Comparison of ENCODE assay signal across 8 cellular contexts in genomic region chr6:44074383-44075136, GRCh38. TPM values are rescaled to one million over a fixed set of nuclear protein-coding genes. Genes with fewer than 3 reads are reported as not detected.
A peak's percentile ranks its signal among the peaks of the same experiment; 100 is the strongest.
DNase-seq lines count a peak whose midpoint lies in the region; ATAC-seq, FAIRE-seq and TF ChIP-seq lines count a peak whose summit lies in the region.

No MANE protein-coding gene starts in this region.

- no peaks in the 10 kb centered on the region for H3K9me3 ChIP-seq in mucosa of rectum (ENCODE audit: control insufficient read depth in 2 of 2, low read length in 2 of 2)

- TF ChIP-seq POLR2A in GM12891 (IDR thresholded peaks at IDR 0.05; ENCODE audit: low read depth, low read length) = no peak

- peaks cover 24 to 52% of the 10 kb centered on the region in 2 donors for H3K4me1 ChIP-seq in mucosa of rectum (ENCODE audit: control insufficient read depth in 2 of 2, insufficient read depth in 2 of 2, low read length in 2 of 2)

- no peaks in the 10 kb centered on the region for H3K36me3 ChIP-seq in mucosa of rectum (ENCODE audit: control insufficient read depth in 2 of 2, insufficient read depth in 2 of 2, low read length in 2 of 2)

- no peaks in the 10 kb centered on the region for H3K27me3 ChIP-seq in mucosa of rectum (ENCODE audit: control insufficient read depth in 2 of 2, insufficient read depth in 2 of 2, low read length in 2 of 2)

- intact Hi-C loops in activated CD4-positive, alpha-beta T cell treated with anti-CD3 and anti-CD28 coated beads, Interleukin-2, amount 10 ng/mL, durations not matched to agents 24 days and 14 days (cut with micrococcal nuclease) = loop anchor here (1.0 to 10.0 kb wide), 4 partner anchors 25 to 440 kb away; partner anchors contain the start of gene MAD2L1BP

- DNase-seq in GM12891 (ENCODE audit: insufficient read length, low spot score) (peak; percentile 82), ecto neural progenitor cell (ENCODE audit: low spot score) (peak; percentile 85), DMS114 treated with DMSO at 0.1 percent for 48 hours (lab: John Stamatoyannopoulos, UW; ENCODE audit: unreplicated experiment) (no peak), NCI-H526 (lab: John Stamatoyannopoulos, UW) (no peak)
- peak; percentile 91 for DNase-seq in activated CD4-positive, alpha-beta T cell treated with anti-CD3 and anti-CD28 coated beads, Interleukin-2, amount 10 ng/mL, durations not matched to agents 24 days and 14 days
- DNase-seq in stimulated activated CD8-positive, alpha-beta memory T cell treated with anti-CD3 and anti-CD28 coated beads, Interleukin-7, amount 100 ng/mL, for 48 hours (ENCODE audit: extremely low read depth in 1 of 2, low read depth in 1 of 2) = peak; percentile 58 to 73

- peak overlapping the region; percentile 0 to 55 for H3K9ac ChIP-seq in mucosa of rectum (ENCODE audit: low read depth in 1 of 2, low read length in 2 of 2)

- peaks cover 32% of the 10 kb centered on the region for H3K4me1 Mint-ChIP-seq in activated CD4-positive, alpha-beta T cell treated with anti-CD3 and anti-CD28 coated beads, Interleukin-2, amount 10 ng/mL, durations not matched to agents 24 days and 14 days

- H3K9me3 Mint-ChIP-seq in activated CD4-positive, alpha-beta T cell treated with anti-CD3 and anti-CD28 coated beads, Interleukin-2, amount 10 ng/mL, durations not matched to agents 24 days and 14 days = no peaks in the 10 kb centered on the region

- peak overlapping the region; percentile 93 for H3K4me3 Mint-ChIP-seq in activated CD4-positive, alpha-beta T cell treated with anti-CD3 and anti-CD28 coated beads, Interleukin-2, amount 10 ng/mL, durations not matched to agents 24 days and 14 days

- H3K27me3 Mint-ChIP-seq in activated CD4-positive, alpha-beta T cell treated with anti-CD3 and anti-CD28 coated beads, Interleukin-2, amount 10 ng/mL, durations not matched to agents 24 days and 14 days = peaks cover 5% of the 10 kb centered on the region

- H3K36me3 Mint-ChIP-seq in activated CD4-positive, alpha-beta T cell treated with anti-CD3 and anti-CD28 coated beads, Interleukin-2, amount 10 ng/mL, durations not matched to agents 24 days and 14 days (ENCODE audit: low read depth) = no peaks in the 10 kb centered on the region

- peak overlapping the region; percentile 46 to 57 for H3K27ac ChIP-seq in mucosa of rectum (ENCODE audit: low read depth in 2 of 2, low read length in 2 of 2)

- H3K4me3 ChIP-seq in mucosa of rectum (ENCODE audit: low read length in 2 of 2) = peak overlapping the region; percentile 6 to 47

- peak overlapping the region; percentile 96 for H3K27ac Mint-ChIP-seq in activated CD4-positive, alpha-beta T cell treated with anti-CD3 and anti-CD28 coated beads, Interleukin-2, amount 10 ng/mL, durations not matched to agents 24 days and 14 days

- FAIRE-seq in GM12891 (lab: Jason Lieb, UNC) = peak; percentile 86

- peak; percentile 39 for ATAC-seq in HG03439 (IDR thresholded peaks at IDR 0.05; ENCODE audit: unreplicated experiment)

TF ChIP-seq in GM12891, 5 proteins besides CTCF, POLR2A, EP300 and RAD21:
- no peak for TF ChIP-seq SPI1 (IDR thresholded peaks at IDR 0.05; ENCODE audit: low read depth, low read length)
- no peak for TF ChIP-seq POLR2AphosphoS5 (IDR thresholded peaks at IDR 0.05; ENCODE audit: low read depth, low read length)
- TF ChIP-seq PAX5 (IDR thresholded peaks at IDR 0.05; ENCODE audit: insufficient read depth, low read length, severe bottlenecking) = no peak
- TF ChIP-seq TAF1 (IDR thresholded peaks at IDR 0.05; ENCODE audit: low read depth, low read length) = no peak
- 0 out of 2 replicates have a peak, but pooled peaks have one; percentile 29 for TF ChIP-seq POU2F2 (IDR thresholded peaks at IDR 0.05; ENCODE audit: low read depth, low read length)

RNA-seq across cellular contexts. Expression of gene MRPL14, which starts 52.7 kb away (rescaled TPM):
- 82.0 TPM for polyA plus RNA-seq in GM12891 (2012; ENCODE audit: low read depth, missing spikeins)
- total RNA-seq in activated CD4-positive, alpha-beta T cell treated with anti-CD3 and anti-CD28 coated beads, Interleukin-2, amount 10 ng/mL, durations not matched to agents 24 days and 14 days = 65.6 and 67.5 TPM in 2 replicates

RNA-seq across cellular contexts. Expression of gene TMEM63B, which starts 52.8 kb away (rescaled TPM):
- 7.0 TPM for polyA plus RNA-seq in GM12891 (2012; ENCODE audit: low read depth, missing spikeins)
- total RNA-seq in activated CD4-positive, alpha-beta T cell treated with anti-CD3 and anti-CD28 coated beads, Interleukin-2, amount 10 ng/mL, durations not matched to agents 24 days and 14 days = 17.8 and 19.7 TPM in 2 replicates

Comparison
In these comparisons a context has a peak if more than half of its experiments do, and no peak if none do; other contexts are left out.
1. DNase-seq: peak in GM12891 (single experiment), activated CD4-positive, alpha-beta T cell treated with anti-CD3 and anti-CD28 coated beads, Interleukin-2, amount 10 ng/mL, durations not matched to agents 24 days and 14 days (single experiment), ecto neural progenitor cell (single experiment) and stimulated activated CD8-positive, alpha-beta memory T cell treated with anti-CD3 and anti-CD28 coated beads, Interleukin-7, amount 100 ng/mL, for 48 hours (2 of 2); none in DMS114 treated with DMSO at 0.1 percent for 48 hours (single experiment) and NCI-H526 (0 of 2).